Comparison of ENCODE assay signal across 8 cellular contexts in the genomic region with DNA sequence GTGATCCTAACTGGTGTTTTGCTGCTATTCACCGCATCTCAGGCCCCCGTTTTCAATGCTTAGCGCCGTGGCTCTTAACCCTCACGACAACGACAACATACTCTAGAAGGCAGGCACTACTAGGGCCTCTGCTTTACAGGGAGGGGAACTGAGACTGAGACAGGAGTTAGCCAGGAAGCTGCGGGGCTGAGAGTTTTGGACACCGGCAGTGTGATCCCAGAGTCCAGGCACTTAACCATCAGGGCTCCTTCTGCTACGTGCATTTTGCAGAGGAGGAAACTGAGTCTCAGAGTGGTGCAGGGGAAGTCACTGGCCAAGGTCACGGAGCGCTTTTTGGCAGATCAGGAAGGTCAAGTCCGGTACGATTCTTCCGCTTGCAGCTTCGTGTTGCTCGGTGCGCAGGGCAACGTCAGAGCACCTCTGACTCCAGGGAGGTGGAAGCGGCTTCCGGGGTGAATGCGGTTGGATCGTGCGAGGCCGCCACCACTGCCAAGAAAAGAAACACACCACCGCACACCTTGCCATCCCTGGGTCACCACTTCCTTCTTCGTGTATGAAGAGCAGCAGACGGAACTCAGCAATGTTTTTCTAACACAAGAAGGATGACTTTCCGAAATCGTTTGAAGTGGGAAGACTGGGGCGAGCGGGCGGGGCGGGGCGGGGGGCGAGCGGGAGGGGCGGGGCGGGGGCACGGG.
DNase-seq lines count a peak whose midpoint lies in the region; ATAC-seq and TF ChIP-seq lines count a peak whose summit lies in the region.

No MANE protein-coding gene starts in this region.

- POLR2A ChIA-PET in activated CD4-positive, alpha-beta memory T cell treated with anti-CD3 and anti-CD28 coated beads, Interleukin-2, amount 10 ng/mL, durations not matched to agents 7 days and 5 days (lab: Charles Lee) = interaction anchor here (0.7 to 3.1 kb wide), 5 partner anchors 9 to 1132 kb away, joined by 3 to 10 read pairs (median 3); a partner anchor contains a TSS

- H3K9me3 ChIP-seq in tibial nerve = no peaks in the 10 kb centered on the region

- TF ChIP-seq EP300 in tibial nerve (IDR thresholded peaks at IDR 0.05) = no peak

- peaks cover 0 to 11% (median 4%) of the 10 kb centered on the region in 4 donors for H3K4me1 ChIP-seq in tibial nerve

- peak; percentile 95 for DNase-seq in activated CD4-positive, alpha-beta memory T cell treated with anti-CD3 and anti-CD28 coated beads, Interleukin-2, amount 10 ng/mL, durations not matched to agents 7 days and 5 days
- peak; percentile 50 for DNase-seq in Right ventricle myocardium superior
- DNase-seq in stimulated activated CD4-positive, alpha-beta T cell treated with anti-CD3 and anti-CD28 coated beads, Interleukin-4, amount 100 ng/mL, for 1 hour = peak; percentile 63
- DNase-seq in NCI-H774 (lab: John Stamatoyannopoulos, UW) = no peak
- no peak for DNase-seq in tibial nerve (ENCODE audit: low spot score in 2 of 2)
- no peak for DNase-seq in hepatic stellate cell (ENCODE audit: low spot score)

- H3K36me3 Mint-ChIP-seq in activated CD4-positive, alpha-beta memory T cell treated with anti-CD3 and anti-CD28 coated beads, Interleukin-2, amount 10 ng/mL, durations not matched to agents 7 days and 5 days (ENCODE audit: low read depth) = no peaks in the 10 kb centered on the region

- H3K27me3 ChIP-seq in tibial nerve = peaks cover 0 to 22% of the 10 kb centered on the region in 2 donors

- TF ChIP-seq CTCF in tibial nerve (IDR thresholded peaks at IDR 0.05) = no peak

- ATAC-seq in GM19023 (IDR thresholded peaks at IDR 0.05; ENCODE audit: unreplicated experiment) (peak; percentile 53), HG03354 (IDR thresholded peaks at IDR 0.05; ENCODE audit: poor library complexity, severe bottlenecking, unreplicated experiment) (peak; percentile 69), Right ventricle myocardium superior (ENCODE audit: poor library complexity) (peak; percentile 53)

- peak overlapping the region; percentile 63 for H3K4me3 Mint-ChIP-seq in activated CD4-positive, alpha-beta memory T cell treated with anti-CD3 and anti-CD28 coated beads, Interleukin-2, amount 10 ng/mL, durations not matched to agents 7 days and 5 days

- no peaks in the 10 kb centered on the region for H3K9me3 Mint-ChIP-seq in activated CD4-positive, alpha-beta memory T cell treated with anti-CD3 and anti-CD28 coated beads, Interleukin-2, amount 10 ng/mL, durations not matched to agents 7 days and 5 days

- H3K27ac Mint-ChIP-seq in activated CD4-positive, alpha-beta memory T cell treated with anti-CD3 and anti-CD28 coated beads, Interleukin-2, amount 10 ng/mL, durations not matched to agents 7 days and 5 days = peak overlapping the region; percentile 87

- 34 to 39% methylated on average over 29 to 38 of the region's 39 CpGs for WGBS in tibial nerve, 2 donors

- intact Hi-C loops in Right ventricle myocardium superior (cut with DNase I) = no loop called here

- peaks cover 83% of the 10 kb centered on the region for H3K4me1 Mint-ChIP-seq in activated CD4-positive, alpha-beta memory T cell treated with anti-CD3 and anti-CD28 coated beads, Interleukin-2, amount 10 ng/mL, durations not matched to agents 7 days and 5 days

- H3K27me3 Mint-ChIP-seq in activated CD4-positive, alpha-beta memory T cell treated with anti-CD3 and anti-CD28 coated beads, Interleukin-2, amount 10 ng/mL, durations not matched to agents 7 days and 5 days = peaks cover 39% of the 10 kb centered on the region

- TF ChIP-seq POLR2A in tibial nerve (IDR thresholded peaks at IDR 0.05) = no peak

- H3K36me3 ChIP-seq in tibial nerve = no peaks in the 10 kb centered on the region

- CTCF ChIA-PET in activated CD4-positive, alpha-beta memory T cell treated with anti-CD3 and anti-CD28 coated beads, Interleukin-2, amount 10 ng/mL, durations not matched to agents 7 days and 5 days (lab: Charles Lee) = interaction anchor here (0.9 to 1.3 kb wide), 2 partner anchors 529 to 530 kb away, joined by 3 read pairs; no protein-coding TSS in a partner anchor

- peak overlapping the region in 1 of 4 donors; percentile 61 for H3K27ac ChIP-seq in tibial nerve

- peak overlapping the region in 1 of 4 donors; percentile 13 for H3K4me3 ChIP-seq in tibial nerve

Comparison
In these comparisons a context has a peak if more than half of its experiments do, and no peak if none do; other contexts are left out.
1. DNase-seq: peak in activated CD4-positive, alpha-beta memory T cell treated with anti-CD3 and anti-CD28 coated beads, Interleukin-2, amount 10 ng/mL, durations not matched to agents 7 days and 5 days (single experiment), Right ventricle myocardium superior (single experiment) and stimulated activated CD4-positive, alpha-beta T cell treated with anti-CD3 and anti-CD28 coated beads, Interleukin-4, amount 100 ng/mL, for 1 hour (single experiment); none in NCI-H774 (single experiment), tibial nerve (0 of 2) and hepatic stellate cell (single experiment).
2. Peak in every context shown above with its lines, with median percentiles within 50 percentile points of each other: ATAC-seq.